In the genomic region with DNA sequence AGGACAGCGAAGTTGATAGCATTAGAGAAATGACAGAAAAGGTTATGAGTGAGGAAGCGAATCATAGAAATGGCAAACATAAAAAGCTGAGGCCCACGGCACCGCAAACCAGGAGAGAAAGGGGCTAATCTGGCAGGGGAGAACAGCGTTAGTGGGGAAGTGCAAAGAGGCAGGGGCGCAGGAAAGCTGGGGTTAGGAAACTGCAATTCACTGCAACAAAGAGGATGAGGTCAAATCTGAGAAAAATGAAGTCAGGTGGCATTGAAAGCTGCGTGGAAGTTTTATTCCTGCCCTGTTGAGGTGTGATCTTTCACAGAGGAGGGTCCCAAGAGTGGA, we compare ENCODE assay signal across 8 cellular contexts. TPM values are rescaled to one million over a fixed set of nuclear protein-coding genes. Genes with fewer than 3 reads are reported as not detected.
A peak's percentile ranks its signal among the peaks of the same experiment; 100 is the strongest.
DNase-seq lines count a peak whose midpoint lies in the region; ATAC-seq lines count a peak whose summit lies in the region.

No MANE protein-coding gene starts in this region.

- H3K27ac ChIP-seq in cingulate gyrus (ENCODE audit: low read depth, low read length) = peak overlapping the region; percentile 76

- peaks cover 5% of the 10 kb centered on the region for H3K27me3 Mint-ChIP-seq in T-helper 2 cell treated with Interferon-gamma antibody and Interleukin-4, amounts not matched to agents 5 μg/mL and 100 μg/mL, for 36 hours (ENCODE audit: low read depth)

- peaks cover 31% of the 10 kb centered on the region for H3K4me1 Mint-ChIP-seq in T-helper 2 cell treated with Interferon-gamma antibody and Interleukin-4, amounts not matched to agents 5 μg/mL and 100 μg/mL, for 36 hours (ENCODE audit: low read depth)

- H3K4me3 Mint-ChIP-seq in T-helper 2 cell treated with Interferon-gamma antibody and Interleukin-4, amounts not matched to agents 5 μg/mL and 100 μg/mL, for 36 hours = peak overlapping the region; percentile 91

- H3K4me1 ChIP-seq in mononuclear cell (ENCODE audit: insufficient read depth, low read length) = peaks cover 18% of the 10 kb centered on the region

- H3K27ac Mint-ChIP-seq in T-helper 2 cell treated with Interferon-gamma antibody and Interleukin-4, amounts not matched to agents 5 μg/mL and 100 μg/mL, for 36 hours = peak overlapping the region; percentile 86

- no peaks in the 10 kb centered on the region for H3K9me3 ChIP-seq in mononuclear cell (ENCODE audit: low read depth, low read length)

- DNase-seq in T-helper 2 cell treated with Interferon-gamma antibody and Interleukin-4, amounts not matched to agents 5 μg/mL and 100 μg/mL, for 36 hours (ENCODE audit: low spot score) = no peak
- no peak for DNase-seq in T-helper 2 cell
- DNase-seq in NCI-H460 (ENCODE audit: extremely low read depth, low read depth) = peak; percentile 13
- DNase-seq in G401 (ENCODE audit: low spot score) = no peak
- DNase-seq in NCI-H1048 (lab: John Stamatoyannopoulos, UW) = no peak

- ATAC-seq in HG03039 (IDR thresholded peaks at IDR 0.05; ENCODE audit: unreplicated experiment) = no peak

- H3K9me3 Mint-ChIP-seq in T-helper 2 cell treated with Interferon-gamma antibody and Interleukin-4, amounts not matched to agents 5 μg/mL and 100 μg/mL, for 36 hours = no peaks in the 10 kb centered on the region

- no peaks in the 10 kb centered on the region for H3K27me3 ChIP-seq in mononuclear cell (ENCODE audit: insufficient read depth, low read length)

- peaks cover 2% of the 10 kb centered on the region for H3K36me3 Mint-ChIP-seq in T-helper 2 cell treated with Interferon-gamma antibody and Interleukin-4, amounts not matched to agents 5 μg/mL and 100 μg/mL, for 36 hours (ENCODE audit: low read depth)

- H3K4me3 ChIP-seq in mononuclear cell (ENCODE audit: low read length) = peak overlapping the region; percentile 86

- in situ Hi-C loops in G401 (cut with HindIII; ENCODE audit: low sequenced_read_pairs) = no loop called here

RNA-seq across cellular contexts. Expression of a gene that starts 0.6 kb away (rescaled TPM):
- 50.5 and 52.6 TPM in 2 replicates for total RNA-seq in NCI-H460 (2014; rRNA removed; shearing (Covaris generic))
- polyA plus RNA-seq in NCI-H460 (2014; cell fraction: nucleus; rRNA removed) = 33.2 and 35.9 TPM in 2 replicates
- 11.4 TPM for total RNA-seq in mononuclear cell
- 44.4 and 54.2 TPM in 2 replicates for total RNA-seq in G401 (2014; rRNA removed; shearing (Covaris generic))
